ENCODE assay signal across 8 cellular contexts in the genomic region with DNA sequence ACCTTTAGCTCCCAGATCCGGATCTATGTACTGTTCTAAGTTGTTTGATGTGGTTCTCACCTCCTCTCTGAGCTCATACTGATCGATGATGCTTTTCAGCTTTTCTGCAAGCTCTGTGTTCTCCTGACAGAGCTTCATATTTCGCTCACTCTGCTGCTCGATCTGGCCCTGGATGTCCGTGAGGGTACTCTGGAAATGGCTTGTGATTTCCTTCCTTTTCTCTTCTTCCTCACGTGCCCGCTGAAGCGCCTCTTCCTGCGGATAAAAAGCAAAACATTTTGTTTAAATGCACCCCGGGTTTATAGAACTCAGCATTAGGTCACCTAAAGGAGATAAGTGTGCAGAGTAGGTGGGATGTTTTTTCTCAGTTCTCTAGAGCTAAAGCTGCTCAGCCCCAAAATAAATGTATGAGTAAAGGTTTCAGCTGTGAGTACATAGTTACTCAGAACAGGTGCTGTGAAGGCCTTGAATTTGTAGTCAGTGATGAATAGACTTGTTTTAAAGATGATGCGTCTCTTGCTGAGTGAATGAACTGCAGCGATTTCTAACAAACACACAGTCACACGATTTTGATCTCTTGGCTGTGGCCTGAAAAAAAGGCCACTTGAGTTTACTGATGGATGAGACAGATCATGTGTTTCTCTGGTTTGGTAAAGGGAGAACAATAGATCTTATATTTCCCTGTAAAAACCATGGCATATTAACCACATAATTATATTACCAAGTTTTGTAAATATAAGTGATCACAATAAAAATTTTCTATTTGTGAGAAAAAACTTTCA. TPM values are rescaled to one million over a fixed set of nuclear protein-coding genes. Genes with fewer than 3 reads are reported as not detected.
DNase-seq lines count a peak whose midpoint lies in the region; ATAC-seq and TF ChIP-seq lines count a peak whose summit lies in the region.

No MANE protein-coding gene starts in this region.

- no peaks in the 10 kb centered on the region for H3K27me3 ChIP-seq in GM06990 (replicated peaks; ENCODE audit: control insufficient read depth, insufficient read depth, low read length)

- ATAC-seq in GM21367 (IDR thresholded peaks at IDR 0.05; ENCODE audit: unreplicated experiment) = peak; percentile 68
- ATAC-seq in HG03575 (IDR thresholded peaks at IDR 0.05; ENCODE audit: extremely low read depth, insufficient number of reproducible peaks, low FRiP score, unreplicated experiment) = peak; percentile 67

- peak overlapping the region; percentile 72 for H3K4me3 Mint-ChIP-seq in activated T-helper 1 cell treated with anti-CD3 and anti-CD28 coated beads, Interleukin-12 subunit alpha, Interleukin-12 subunit beta, Interleukin-2, Interleukin-4 antibody, amounts not matched to agents 30 ng/mL and 10 ng/mL and 1 ng/mL, durations not matched to agents 14 hours and 24 hours and 36 hours

- H3K27ac Mint-ChIP-seq in activated T-helper 1 cell treated with anti-CD3 and anti-CD28 coated beads, Interleukin-12 subunit alpha, Interleukin-12 subunit beta, Interleukin-2, Interleukin-4 antibody, amounts not matched to agents 30 ng/mL and 10 ng/mL and 1 ng/mL, durations not matched to agents 14 hours and 24 hours and 36 hours = peak overlapping the region; percentile 90

- H3K4me3 ChIP-seq in GM06990 (replicated peaks; ENCODE audit: low read depth, low read length) (peak overlapping the region; percentile 15), foreskin fibroblast (ENCODE audit: low read depth in 1 of 2, low read length in 2 of 2) (no peak overlapping the region)

- TF ChIP-seq CTCF in GM06990 (IDR thresholded peaks at IDR 0.05; ENCODE audit: insufficient read depth, low read length, poor library complexity, severe bottlenecking) = no peak
- TF ChIP-seq CTCF in foreskin fibroblast (IDR thresholded peaks at IDR 0.05; ENCODE audit: low read depth, low read length) = no peak

- H3K36me3 ChIP-seq in GM06990 (ENCODE audit: control insufficient read depth, insufficient read depth, low read length) = no peaks in the 10 kb centered on the region

- H3K9me3 Mint-ChIP-seq in activated T-helper 1 cell treated with anti-CD3 and anti-CD28 coated beads, Interleukin-12 subunit alpha, Interleukin-12 subunit beta, Interleukin-2, Interleukin-4 antibody, amounts not matched to agents 30 ng/mL and 10 ng/mL and 1 ng/mL, durations not matched to agents 14 hours and 24 hours and 36 hours = no peaks in the 10 kb centered on the region

- peaks cover 5% of the 10 kb centered on the region for H3K36me3 Mint-ChIP-seq in activated T-helper 1 cell treated with anti-CD3 and anti-CD28 coated beads, Interleukin-12 subunit alpha, Interleukin-12 subunit beta, Interleukin-2, Interleukin-4 antibody, amounts not matched to agents 30 ng/mL and 10 ng/mL and 1 ng/mL, durations not matched to agents 14 hours and 24 hours and 36 hours (ENCODE audit: low read depth)

- H3K4me1 Mint-ChIP-seq in activated T-helper 1 cell treated with anti-CD3 and anti-CD28 coated beads, Interleukin-12 subunit alpha, Interleukin-12 subunit beta, Interleukin-2, Interleukin-4 antibody, amounts not matched to agents 30 ng/mL and 10 ng/mL and 1 ng/mL, durations not matched to agents 14 hours and 24 hours and 36 hours (ENCODE audit: low read depth) = peaks cover 37% of the 10 kb centered on the region

- intact Hi-C loops in activated T-helper 1 cell treated with anti-CD3 and anti-CD28 coated beads, Interleukin-12 subunit alpha, Interleukin-12 subunit beta, Interleukin-2, Interleukin-4 antibody, amounts not matched to agents 30 ng/mL and 10 ng/mL and 1 ng/mL, durations not matched to agents 14 hours and 24 hours and 36 hours (cut with micrococcal nuclease) = loop anchor here (1.0 to 2.0 kb wide), 6 partner anchors 13 to 116 kb away; a partner anchor contains a TSS

- no peaks in the 10 kb centered on the region for H3K27me3 Mint-ChIP-seq in activated T-helper 1 cell treated with anti-CD3 and anti-CD28 coated beads, Interleukin-12 subunit alpha, Interleukin-12 subunit beta, Interleukin-2, Interleukin-4 antibody, amounts not matched to agents 30 ng/mL and 10 ng/mL and 1 ng/mL, durations not matched to agents 14 hours and 24 hours and 36 hours (ENCODE audit: insufficient read depth)

- DNase-seq in GM06990 (ENCODE audit: extremely low read depth, insufficient read length) (no peak), NCI-H526 (lab: John Stamatoyannopoulos, UW) (no peak), C1 segment of cervical spinal cord (lab: John Stamatoyannopoulos, UW) (no peak), foreskin fibroblast (no peak)
- DNase-seq in activated T-helper 1 cell treated with anti-CD3 and anti-CD28 coated beads, Interleukin-12 subunit alpha, Interleukin-12 subunit beta, Interleukin-2, Interleukin-4 antibody, amounts not matched to agents 30 ng/mL and 10 ng/mL and 1 ng/mL, durations not matched to agents 14 hours and 24 hours and 36 hours (ENCODE audit: low spot score) = peak; percentile 24
- DNase-seq in stimulated activated CD4-positive, alpha-beta T cell treated with anti-CD3 and anti-CD28 coated beads, Interleukin-2, amount 100 ng/mL, for 24 hours = peak; percentile 26 to 34

RNA-seq across cellular contexts. Expression of a gene that starts 29.1 kb away (rescaled TPM):
- total RNA-seq in activated T-helper 1 cell treated with anti-CD3 and anti-CD28 coated beads, Interleukin-12 subunit alpha, Interleukin-12 subunit beta, Interleukin-2, Interleukin-4 antibody, amounts not matched to agents 30 ng/mL and 10 ng/mL and 1 ng/mL, durations not matched to agents 14 hours and 24 hours and 36 hours = 0.08 TPM in 1 of 2 replicates, not detected in the other

Comparison
In these comparisons a context has a peak if more than half of its experiments do, and no peak if none do; other contexts are left out.
1. DNase-seq: peak in activated T-helper 1 cell treated with anti-CD3 and anti-CD28 coated beads, Interleukin-12 subunit alpha, Interleukin-12 subunit beta, Interleukin-2, Interleukin-4 antibody, amounts not matched to agents 30 ng/mL and 10 ng/mL and 1 ng/mL, durations not matched to agents 14 hours and 24 hours and 36 hours (single experiment) and stimulated activated CD4-positive, alpha-beta T cell treated with anti-CD3 and anti-CD28 coated beads, Interleukin-2, amount 100 ng/mL, for 24 hours (2 of 2); none in GM06990 (single experiment), NCI-H526 (0 of 2), C1 segment of cervical spinal cord (0 of 14) and foreskin fibroblast (0 of 2).